Comparison of ENCODE assay signal across 14 cellular contexts in the genomic region with DNA sequence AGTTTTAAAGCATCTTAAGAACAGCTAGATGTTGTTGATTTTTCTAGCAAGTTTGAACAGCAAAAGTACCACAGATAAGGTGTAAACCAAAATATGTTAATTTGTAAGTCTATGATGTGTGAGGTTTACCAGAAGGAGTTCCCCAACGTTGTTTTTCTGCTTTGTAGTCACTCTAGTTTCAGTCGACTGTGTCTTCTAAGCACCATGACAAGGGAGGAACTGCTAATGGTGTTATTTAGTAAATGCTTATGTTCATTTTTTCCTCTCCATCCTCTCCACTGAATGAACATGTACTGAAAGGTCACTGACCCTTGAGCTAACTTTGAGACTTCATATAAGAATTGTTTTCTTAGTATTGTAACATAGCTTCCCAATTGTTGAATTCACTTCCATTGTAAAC. TPM values are rescaled to one million over a fixed set of nuclear protein-coding genes. Genes with fewer than 3 reads are reported as not detected.
DNase-seq lines count a peak whose midpoint lies in the region; ATAC-seq and TF ChIP-seq lines count a peak whose summit lies in the region.
"Had no signal": no experiment of that assay in that cellular context is flagged by ENCODE, and none has a peak within 500 bp of the region (broad histone marks: within the 10 kb centered on the region; RNA-seq: fewer than 3 reads in every experiment).

No MANE protein-coding gene starts in this region.

- no peak overlapping the region for H3K9ac ChIP-seq in PC-3 (ENCODE audit: low read length)
- H3K9ac ChIP-seq: BLaER1 treated with 17β-estradiol and CSF1 and Interleukin-3, amounts not matched to agents 10 nM and 100 nM had no signal

- H3K9me2 ChIP-seq in PC-3 (replicated peaks; ENCODE audit: low read length) = no peaks in the 10 kb centered on the region

- POLR2A ChIA-PET in PC-3 (lab: Charles Lee; ENCODE audit: unreplicated experiment) = no interaction called here

- no peak overlapping the region for H3K4me3 ChIP-seq in GM12865 (ENCODE audit: low read depth, low read length)
- no peak overlapping the region for H3K4me3 ChIP-seq in PC-3 (ENCODE audit: low read length)
- H3K4me3 ChIP-seq: BLaER1 treated with 17β-estradiol and CSF1 and Interleukin-3, amounts not matched to agents 10 nM and 100 nM had no signal

- BruUV-seq in PC-3 (replicated peaks; lab: Mats Ljungman, UMichigan) = no TSS peak

- ATAC-seq in GM19351 (IDR thresholded peaks at IDR 0.05; ENCODE audit: unreplicated experiment) = peak; percentile 72
- peak; percentile 74 for ATAC-seq in HG03045 (IDR thresholded peaks at IDR 0.05; ENCODE audit: unreplicated experiment)
- ATAC-seq in PC-3 = no peak
- ATAC-seq: left lobe of liver, T-cell had no signal

- H2AFZ ChIP-seq in PC-3 (ENCODE audit: low read length) = no peak overlapping the region

- H3K79me2 ChIP-seq in PC-3 (ENCODE audit: low read length) = no peaks in the 10 kb centered on the region

- no peaks in the 10 kb centered on the region for H3K27me3 ChIP-seq in PC-3 (ENCODE audit: low read length)
- H3K27me3 ChIP-seq: BLaER1 treated with 17β-estradiol and CSF1 and Interleukin-3, amounts not matched to agents 10 nM and 100 nM had no signal

- no peaks in the 10 kb centered on the region for H3F3A ChIP-seq in PC-3 (ENCODE audit: low read length, unreplicated experiment)

- no peak for TF ChIP-seq CTCF in GM12865 (IDR thresholded peaks at IDR 0.05; ENCODE audit: insufficient read depth, low read depth, low read length, missing control alignments)
- TF ChIP-seq CTCF in VCaP (conservative IDR thresholded peaks at IDR 0.05) = no peak
- no peak for TF ChIP-seq CTCF in PC-3 (conservative IDR thresholded peaks at IDR 0.05; ENCODE audit: low read depth, low read length)

- no peaks in the 10 kb centered on the region for H4K20me1 ChIP-seq in PC-3 (ENCODE audit: low read length)
- H4K20me1 ChIP-seq: BLaER1 treated with 17β-estradiol and CSF1 and Interleukin-3, amounts not matched to agents 10 nM and 100 nM had no signal

- peak; percentile 36 for DNase-seq in GM12865 (ENCODE audit: low read depth)
- DNase-seq in activated effector memory CD4-positive, alpha-beta T cell treated with Interleukin-2 at 50 U/mL for 16 hours = no peak
- DNase-seq in stimulated activated naive CD4-positive, alpha-beta T cell treated with Interleukin-2 at 50 U/mL for 16 hours (lab: John Stamatoyannopoulos, UW) = no peak
- no peak for DNase-seq in PC-3
- no peak for DNase-seq in stimulated activated CD4-positive, alpha-beta T cell treated with anti-CD3 and anti-CD28 coated beads, Interleukin-4, amount 100 ng/mL, for 4 hours
- DNase-seq: effector memory CD4-positive, alpha-beta T cell; NK-92 treated with Interleukin-12 subunit alpha and Interleukin-12 subunit beta, amount 100 ng/mL, for 24 hours; T-cell had no signal

- CTCF ChIA-PET in PC-3 (lab: Charles Lee) = no interaction called here

- H3K27ac ChIP-seq in VCaP = peak overlapping the region; percentile 38; the same call in 1 of the 2 replicates
- no peak overlapping the region for H3K27ac ChIP-seq in PC-3 (ENCODE audit: low read length)
- H3K27ac ChIP-seq: BLaER1 treated with 17β-estradiol and CSF1 and Interleukin-3, amounts not matched to agents 10 nM and 100 nM had no signal

- no peaks in the 10 kb centered on the region for H3K9me3 ChIP-seq in PC-3 (ENCODE audit: low read length)
- H3K9me3 ChIP-seq: BLaER1 treated with 17β-estradiol and CSF1 and Interleukin-3, amounts not matched to agents 10 nM and 100 nM had no signal

- H3K4me2 ChIP-seq in PC-3 (ENCODE audit: low read length) = no peak overlapping the region
- H3K4me2 ChIP-seq: BLaER1 treated with 17β-estradiol and CSF1 and Interleukin-3, amounts not matched to agents 10 nM and 100 nM had no signal

- intact Hi-C loops in PC-3 (cut with micrococcal nuclease) = no loop called here

- no peaks in the 10 kb centered on the region for H3K36me3 ChIP-seq in PC-3 (ENCODE audit: low read depth, low read length)
- H3K36me3 ChIP-seq: BLaER1 treated with 17β-estradiol and CSF1 and Interleukin-3, amounts not matched to agents 10 nM and 100 nM had no signal

- H3K4me1 ChIP-seq in PC-3 (ENCODE audit: insufficient read depth, low read length) = no peaks in the 10 kb centered on the region

RNA-seq across cellular contexts. Expression of gene ENPP3, which starts 3.0 kb away (rescaled TPM):
- total RNA-seq in PC-3 (2014; rRNA removed) = 0.18 TPM in 1 of 2 replicates, not detected in the other
- total RNA-seq: glomerular endothelial cell had no signal

RNA-seq across cellular contexts. Expression of gene MED23, which starts 12.1 kb away (rescaled TPM):
- 15.4 and 18.1 TPM in 2 replicates for total RNA-seq in PC-3 (2014; rRNA removed)
